ENCODE assay signal across 9 cellular contexts in the genomic region with DNA sequence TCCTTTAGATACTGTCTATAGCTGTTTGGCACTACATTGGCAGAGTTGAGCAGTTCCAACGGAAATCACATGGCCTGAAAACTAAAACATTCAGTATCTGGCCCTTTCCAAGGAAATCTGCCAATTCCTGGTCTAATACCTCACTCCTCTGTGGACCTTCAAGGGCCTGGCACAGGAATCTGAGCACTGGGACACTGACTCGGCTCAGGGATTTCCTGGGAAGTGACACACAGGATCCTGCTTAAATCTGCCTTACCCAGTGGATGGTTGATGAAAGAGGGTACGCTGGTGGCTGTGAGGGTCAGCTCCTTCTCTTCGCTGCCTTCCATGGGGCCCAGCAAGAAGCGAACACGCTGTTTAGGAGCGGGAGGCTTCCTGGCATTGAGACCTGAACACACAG. TPM values are rescaled to one million over a fixed set of nuclear protein-coding genes. Genes with fewer than 3 reads are reported as not detected.
DNase-seq lines count a peak whose midpoint lies in the region; ATAC-seq, FAIRE-seq and TF ChIP-seq lines count a peak whose summit lies in the region.
"Had no signal": no experiment of that assay in that cellular context is flagged by ENCODE, and none has a peak within 500 bp of the region (broad histone marks: within the 10 kb centered on the region; RNA-seq: fewer than 3 reads in every experiment).

No MANE protein-coding gene starts in this region.

- peaks cover 38% of the 10 kb centered on the region for H3K79me2 ChIP-seq in ACC112 (ENCODE audit: control insufficient read depth, insufficient read depth, low read length, unreplicated experiment)

- TF ChIP-seq CTCF in brain microvascular endothelial cell (IDR thresholded peaks at IDR 0.05; ENCODE audit: low read depth, low read length, missing control alignments), result no peak

- FAIRE-seq in GM12891 (lab: Jason Lieb, UNC), result no peak
- no peak for FAIRE-seq in small intestine (lab: Jason Lieb, UNC)

- no peaks in the 10 kb centered on the region for H3K27me3 ChIP-seq in ACC112 (ENCODE audit: insufficient read depth, low read length)
- no peaks in the 10 kb centered on the region for H3K27me3 ChIP-seq in HUES64 (ENCODE audit: insufficient read depth, low read length)
- H3K27me3 ChIP-seq in brain microvascular endothelial cell (replicated peaks), result no peaks in the 10 kb centered on the region
- no peaks in the 10 kb centered on the region for H3K27me3 ChIP-seq in mucosa of stomach (ENCODE audit: control insufficient read depth, insufficient read depth, low read length)
- no peaks in the 10 kb centered on the region for H3K27me3 ChIP-seq in small intestine (ENCODE audit: control insufficient read depth in 2 of 2, insufficient read depth in 2 of 2, low read length in 2 of 2)

- 91% methylated on average over 7 of the region's 7 CpGs for WGBS in HUES64
- 85 to 88% (median 86%) methylated on average over 7 of the region's 7 CpGs for WGBS in small intestine, 3 donors

- H3K27ac ChIP-seq in ACC112 (ENCODE audit: low read depth, low read length) (no peak overlapping the region), HUES64 (ENCODE audit: low read depth, low read length) (no peak overlapping the region), brain microvascular endothelial cell (no peak overlapping the region), small intestine (ENCODE audit: low read depth in 1 of 2, low read length in 1 of 2) (no peak overlapping the region)

- peak overlapping the region; percentile 80 for H3K9ac ChIP-seq in HUES64 (ENCODE audit: low read depth, low read length)
- H3K9ac ChIP-seq in mucosa of stomach (ENCODE audit: low read length), result peak overlapping the region; percentile 81

- H3K36me3 ChIP-seq in ACC112 (ENCODE audit: insufficient read depth, low read length), result peaks cover 12% of the 10 kb centered on the region; the same call in 1 of the 2 replicates
- peaks cover 43% of the 10 kb centered on the region for H3K36me3 ChIP-seq in HUES64 (ENCODE audit: insufficient read depth, low read length)
- peaks cover 36% of the 10 kb centered on the region for H3K36me3 ChIP-seq in brain microvascular endothelial cell (replicated peaks)
- H3K36me3 ChIP-seq in mucosa of stomach (ENCODE audit: control insufficient read depth, insufficient read depth, low read length), result peaks cover 6% of the 10 kb centered on the region
- H3K36me3 ChIP-seq in small intestine (ENCODE audit: control insufficient read depth in 2 of 2, insufficient read depth in 2 of 2, low read length in 2 of 2), result peaks cover 0 to 12% of the 10 kb centered on the region in 2 donors

- no peak for DNase-seq in brain microvascular endothelial cell
- no peak for DNase-seq in activated gamma-delta T cell treated with Interleukin-2 at 50 U/mL for 16 hours
- DNase-seq in GM12891 (ENCODE audit: insufficient read length, low spot score), result no peak
- DNase-seq in small intestine, result no peak
- DNase-seq: T-helper 9 cell had no signal

- TF ChIP-seq POLR2A in GM12891 (IDR thresholded peaks at IDR 0.05; ENCODE audit: low read depth, low read length), result no peak

- H3K4me1 ChIP-seq in ACC112 (ENCODE audit: control insufficient read depth, insufficient read depth, low read length, unreplicated experiment), result peaks cover 9% of the 10 kb centered on the region
- H3K4me1 ChIP-seq in HUES64 (ENCODE audit: insufficient read depth, low read length), result peaks cover 6% of the 10 kb centered on the region; the same call in 1 of the 2 replicates
- H3K4me1 ChIP-seq in mucosa of stomach (ENCODE audit: control insufficient read depth, insufficient read depth, low read length), result peaks cover 14% of the 10 kb centered on the region
- H3K4me1 ChIP-seq in small intestine (ENCODE audit: control insufficient read depth in 2 of 2, insufficient read depth in 1 of 2, low read depth in 1 of 2, low read length in 1 of 2), result peaks cover 3 to 7% of the 10 kb centered on the region in 2 donors

- H3K4me3 ChIP-seq in ACC112 (ENCODE audit: low read depth, low read length) (peak overlapping the region; percentile 95), HUES64 (ENCODE audit: low read length) (peak overlapping the region; percentile 68), brain microvascular endothelial cell (ENCODE audit: low read depth, low read length) (peak overlapping the region; percentile 93), mucosa of stomach (ENCODE audit: low read length) (no peak overlapping the region), small intestine (ENCODE audit: low read depth in 1 of 2, low read length in 2 of 2) (peak overlapping the region in 1 of 2 donors; percentile 88)

- ATAC-seq in GM18873 (IDR thresholded peaks at IDR 0.05; ENCODE audit: low FRiP score, unreplicated experiment), result no peak

- H3K9me3 ChIP-seq in HUES64 (ENCODE audit: insufficient read depth, low read depth, low read length) (no peaks in the 10 kb centered on the region), mucosa of stomach (ENCODE audit: control insufficient read depth, low read length) (no peaks in the 10 kb centered on the region), small intestine (ENCODE audit: control insufficient read depth, low read depth) (no peaks in the 10 kb centered on the region)

- in situ Hi-C loops in brain microvascular endothelial cell (cut with HindIII; ENCODE audit: low pct_ligation_motif_present, low sequenced_read_pairs), result no loop called here

- no peak overlapping the region for H2AFZ ChIP-seq in ACC112 (ENCODE audit: low read length, unreplicated experiment)

TF ChIP-seq in GM12891, 5 proteins besides CTCF, POLR2A, EP300 and RAD21:
- TF ChIP-seq SPI1 (IDR thresholded peaks at IDR 0.05; ENCODE audit: low read depth, low read length) (no peak), POU2F2 (IDR thresholded peaks at IDR 0.05; ENCODE audit: low read depth, low read length) (no peak)

RNA-seq across cellular contexts. Expression of gene TRUB2, which starts 0.9 kb away (rescaled TPM):
- polyA plus RNA-seq in HUES64 (2013, experiment 1 of 2), result 27.9 TPM
- polyA plus RNA-seq in HUES64 (2013, experiment 2 of 2), result 23.9 TPM
- 18.9 TPM for polyA plus RNA-seq in GM12891 (2012; ENCODE audit: low read depth, missing spikeins)
- polyA plus RNA-seq in small intestine, result 10 to 100 TPM; 17.0 to 35.3 (median 17.9) TPM

RNA-seq across cellular contexts. Expression of gene COQ4, which starts 1.3 kb away (rescaled TPM):
- 26.3 TPM for polyA plus RNA-seq in HUES64 (2013, experiment 1 of 2)
- 19.9 TPM for polyA plus RNA-seq in HUES64 (2013, experiment 2 of 2)
- 31.6 TPM for polyA plus RNA-seq in GM12891 (2012; ENCODE audit: low read depth, missing spikeins)
- 100 to 1,000 TPM in 2 of 3 donors, 10 to 100 TPM in 1; 78.3 to 198 (median 132) TPM for polyA plus RNA-seq in small intestine

RNA-seq across cellular contexts. Expression of gene SLC27A4, which starts 19.0 kb away (rescaled TPM):
- polyA plus RNA-seq in HUES64 (2013, experiment 1 of 2), result 17.0 TPM
- polyA plus RNA-seq in HUES64 (2013, experiment 2 of 2), result 17.1 TPM
- 4.8 TPM for polyA plus RNA-seq in GM12891 (2012; ENCODE audit: low read depth, missing spikeins)
- 100 to 1,000 TPM in 2 of 3 donors, 10 to 100 TPM in 1; 57.5 to 162 (median 132) TPM for polyA plus RNA-seq in small intestine

RNA-seq across cellular contexts. Expression of gene SWI5, which starts 45.3 kb away (rescaled TPM):
- 19.7 TPM for polyA plus RNA-seq in HUES64 (2013, experiment 1 of 2)
- 21.7 TPM for polyA plus RNA-seq in HUES64 (2013, experiment 2 of 2)
- 16.7 TPM for polyA plus RNA-seq in GM12891 (2012; ENCODE audit: low read depth, missing spikeins)
- 10 to 100 TPM; 29.3 to 38.5 (median 37.8) TPM for polyA plus RNA-seq in small intestine

RNA-seq across cellular contexts. Expression of gene GOLGA2, which starts 45.5 kb away (rescaled TPM):
- 22.2 TPM for polyA plus RNA-seq in HUES64 (2013, experiment 1 of 2)
- 24.2 TPM for polyA plus RNA-seq in HUES64 (2013, experiment 2 of 2)
- polyA plus RNA-seq in GM12891 (2012; ENCODE audit: low read depth, missing spikeins), result 23.1 TPM
- polyA plus RNA-seq in small intestine, result 10 to 100 TPM; 34.9 to 49.4 (median 48.0) TPM
